ENCODE assay signal across 1 cellular context in genomic region chr1:16513412-16514106, GRCh38.
A peak's percentile ranks its signal among the peaks of the same experiment; 100 is the strongest.
TF ChIP-seq lines count a peak whose summit lies in the region.
"Not testable (repeated sequence)": the region's sequence is repeated elsewhere in the genome, so short reads cannot be mapped to it uniquely, and the experiment has no call there.

No MANE protein-coding gene starts in this region.

TF ChIP-seq in K562, 482 proteins besides CTCF, POLR2A, EP300 and RAD21 (continued from another document and continues in another):
- peak; percentile 82 to 90; a peak in 3 of 4 replicates for TF ChIP-seq SIN3A (IDR thresholded peaks at IDR 0.05; ENCODE audit: borderline replicate concordance in 2 of 2, control insufficient read depth in 1 of 2, low read depth in 2 of 2, low read length in 2 of 2)
- 0 out of 2 replicates have a peak, but pooled peaks have one; percentile 80 for TF ChIP-seq KDM2B (CRISPR knock-in tag; IDR thresholded peaks at IDR 0.05)
- TF ChIP-seq DPF2 (IDR thresholded peaks at IDR 0.05) = peak; percentile 65; the same call in 1 of the 2 replicates
- TF ChIP-seq CBX1 (IDR thresholded peaks at IDR 0.05; ENCODE audit: low read depth) = peak; percentile 100
- TF ChIP-seq ZBTB11 (CRISPR knock-in tag; IDR thresholded peaks at IDR 0.05) = peak in 1 of 3 experiments; percentile 23; a peak in 1 of 6 replicates
- peak; percentile 46 to 73; a peak in 1 of 4 replicates for TF ChIP-seq ARNT (IDR thresholded peaks at IDR 0.05)
- 0 out of 2 replicates have a peak, but pooled peaks have one; percentile 12 for TF ChIP-seq HNRNPL (IDR thresholded peaks at IDR 0.05; ENCODE audit: low read depth, low read length)
- peak; percentile 95 for TF ChIP-seq GABPB2 (CRISPR knock-in tag; conservative IDR thresholded peaks at IDR 0.05)
- peak; percentile 11 for TF ChIP-seq NFYB (IDR thresholded peaks at IDR 0.05; ENCODE audit: extremely low read depth, insufficient read length)
- peak; percentile 75 for TF ChIP-seq NR2C2 (CRISPR knock-in tag; IDR thresholded peaks at IDR 0.05)
- peak; percentile 63; the same call in 1 of the 2 replicates for TF ChIP-seq NR2C2 (tag; IDR thresholded peaks at IDR 0.05)
- TF ChIP-seq MYNN (IDR thresholded peaks at IDR 0.05) = peak; percentile 72; the same call in 1 of the 2 replicates
- TF ChIP-seq MYNN (CRISPR knock-in tag; IDR thresholded peaks at IDR 0.05); ATF3 (IDR thresholded peaks at IDR 0.05): not testable (repeated sequence)
- TF ChIP-seq ZNF445 (CRISPR knock-in tag; IDR thresholded peaks at IDR 0.05; ENCODE audit: low read depth) = peak; percentile 95
- peak; percentile 94 for TF ChIP-seq ATF3 (CRISPR knock-in tag; conservative IDR thresholded peaks at IDR 0.05)
- peak; percentile 25; the same call in 1 of the 2 replicates for TF ChIP-seq RAD51 (IDR thresholded peaks at IDR 0.05; ENCODE audit: borderline replicate concordance, low read depth)
- TF ChIP-seq ZKSCAN8 (CRISPR knock-in tag; IDR thresholded peaks at IDR 0.05) = 0 out of 2 replicates have a peak, but pooled peaks have one; percentile 51
- TF ChIP-seq, protein P1, sequence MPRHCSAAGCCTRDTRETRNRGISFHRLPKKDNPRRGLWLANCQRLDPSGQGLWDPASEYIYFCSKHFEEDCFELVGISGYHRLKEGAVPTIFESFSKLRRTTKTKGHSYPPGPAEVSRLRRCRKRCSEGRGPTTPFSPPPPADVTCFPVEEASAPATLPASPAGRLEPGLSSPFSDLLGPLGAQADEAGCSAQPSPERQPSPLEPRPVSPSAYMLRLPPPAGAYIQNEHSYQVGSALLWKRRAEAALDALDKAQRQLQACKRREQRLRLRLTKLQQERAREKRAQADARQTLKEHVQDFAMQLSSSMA (CRISPR knock-in tag; IDR thresholded peaks at IDR 0.05) = peak; percentile 97
- TF ChIP-seq ZBTB9 (CRISPR knock-in tag; IDR thresholded peaks at IDR 0.05) = peak; percentile 98
- TF ChIP-seq, protein P2, sequence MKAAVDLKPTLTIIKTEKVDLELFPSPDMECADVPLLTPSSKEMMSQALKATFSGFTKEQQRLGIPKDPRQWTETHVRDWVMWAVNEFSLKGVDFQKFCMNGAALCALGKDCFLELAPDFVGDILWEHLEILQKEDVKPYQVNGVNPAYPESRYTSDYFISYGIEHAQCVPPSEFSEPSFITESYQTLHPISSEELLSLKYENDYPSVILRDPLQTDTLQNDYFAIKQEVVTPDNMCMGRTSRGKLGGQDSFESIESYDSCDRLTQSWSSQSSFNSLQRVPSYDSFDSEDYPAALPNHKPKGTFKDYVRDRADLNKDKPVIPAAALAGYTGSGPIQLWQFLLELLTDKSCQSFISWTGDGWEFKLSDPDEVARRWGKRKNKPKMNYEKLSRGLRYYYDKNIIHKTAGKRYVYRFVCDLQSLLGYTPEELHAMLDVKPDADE (conservative IDR thresholded peaks at IDR 0.05; ENCODE audit: control insufficient read depth, low read depth, low read length) = peak; percentile 87; the same call in 1 of the 2 replicates
- TF ChIP-seq RFX7 (CRISPR knock-in tag; IDR thresholded peaks at IDR 0.05) = peak; percentile 97
- TF ChIP-seq ELF4 (CRISPR knock-in tag; IDR thresholded peaks at IDR 0.05) = peak; percentile 99
- TF ChIP-seq TRIM24 (IDR thresholded peaks at IDR 0.05) = 0 out of 4 replicates have a peak, but pooled peaks of 1 of the 2 experiments have one; percentile 23
- peak; percentile 64; the same call in 1 of the 2 replicates for TF ChIP-seq ZNF589 (CRISPR knock-in tag; IDR thresholded peaks at IDR 0.05; ENCODE audit: low read depth)
- TF ChIP-seq ZNF444 (CRISPR knock-in tag; IDR thresholded peaks at IDR 0.05) = peak; percentile 90
- TF ChIP-seq L3MBTL2 (IDR thresholded peaks at IDR 0.05) = peak; percentile 74
- TF ChIP-seq, protein P3, sequence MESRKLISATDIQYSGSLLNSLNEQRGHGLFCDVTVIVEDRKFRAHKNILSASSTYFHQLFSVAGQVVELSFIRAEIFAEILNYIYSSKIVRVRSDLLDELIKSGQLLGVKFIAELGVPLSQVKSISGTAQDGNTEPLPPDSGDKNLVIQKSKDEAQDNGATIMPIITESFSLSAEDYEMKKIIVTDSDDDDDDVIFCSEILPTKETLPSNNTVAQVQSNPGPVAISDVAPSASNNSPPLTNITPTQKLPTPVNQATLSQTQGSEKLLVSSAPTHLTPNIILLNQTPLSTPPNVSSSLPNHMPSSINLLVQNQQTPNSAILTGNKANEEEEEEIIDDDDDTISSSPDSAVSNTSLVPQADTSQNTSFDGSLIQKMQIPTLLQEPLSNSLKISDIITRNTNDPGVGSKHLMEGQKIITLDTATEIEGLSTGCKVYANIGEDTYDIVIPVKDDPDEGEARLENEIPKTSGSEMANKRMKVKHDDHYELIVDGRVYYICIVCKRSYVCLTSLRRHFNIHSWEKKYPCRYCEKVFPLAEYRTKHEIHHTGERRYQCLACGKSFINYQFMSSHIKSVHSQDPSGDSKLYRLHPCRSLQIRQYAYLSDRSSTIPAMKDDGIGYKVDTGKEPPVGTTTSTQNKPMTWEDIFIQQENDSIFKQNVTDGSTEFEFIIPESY (CRISPR knock-in tag; IDR thresholded peaks at IDR 0.05) = peak; percentile 61; the same call in 1 of the 2 replicates
- 0 out of 2 replicates have a peak, but pooled peaks have one; percentile 48 for TF ChIP-seq ZNF740 (CRISPR knock-in tag; IDR thresholded peaks at IDR 0.05)
- 0 out of 4 replicates have a peak, but pooled peaks of 1 of the 2 experiments have one; percentile 28 for TF ChIP-seq ZNF740 (tag; IDR thresholded peaks at IDR 0.05)
- TF ChIP-seq, protein P4, sequence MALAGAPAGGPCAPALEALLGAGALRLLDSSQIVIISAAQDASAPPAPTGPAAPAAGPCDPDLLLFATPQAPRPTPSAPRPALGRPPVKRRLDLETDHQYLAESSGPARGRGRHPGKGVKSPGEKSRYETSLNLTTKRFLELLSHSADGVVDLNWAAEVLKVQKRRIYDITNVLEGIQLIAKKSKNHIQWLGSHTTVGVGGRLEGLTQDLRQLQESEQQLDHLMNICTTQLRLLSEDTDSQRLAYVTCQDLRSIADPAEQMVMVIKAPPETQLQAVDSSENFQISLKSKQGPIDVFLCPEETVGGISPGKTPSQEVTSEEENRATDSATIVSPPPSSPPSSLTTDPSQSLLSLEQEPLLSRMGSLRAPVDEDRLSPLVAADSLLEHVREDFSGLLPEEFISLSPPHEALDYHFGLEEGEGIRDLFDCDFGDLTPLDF (CRISPR knock-in tag; IDR thresholded peaks at IDR 0.05) = 0 out of 2 replicates have a peak, but pooled peaks have one; percentile 83
- TF ChIP-seq ZSCAN32 (CRISPR knock-in tag; IDR thresholded peaks at IDR 0.05) = peak; percentile 95
- peak; percentile 94 for TF ChIP-seq ATF4 (CRISPR knock-in tag; IDR thresholded peaks at IDR 0.05)
- TF ChIP-seq HOXB6 (CRISPR knock-in tag; IDR thresholded peaks at IDR 0.05; ENCODE audit: borderline replicate concordance) = peak; percentile 96
- TF ChIP-seq ZFP91 (CRISPR knock-in tag; IDR thresholded peaks at IDR 0.05) = peak; percentile 82
- peak in 1 of 3 experiments; percentile 70 for TF ChIP-seq YY1 (IDR thresholded peaks at IDR 0.05; ENCODE audit: borderline replicate concordance in 1 of 3, control insufficient read depth in 1 of 3, extremely low read depth in 1 of 3, insufficient read depth in 3 of 3, insufficient read length in 1 of 3, insufficient replicate concordance in 2 of 3, low read depth in 1 of 3, low read length in 2 of 3)
- peak; percentile 34; the same call in 1 of the 2 replicates for TF ChIP-seq ZNF12 (CRISPR knock-in tag; IDR thresholded peaks at IDR 0.05)
- TF ChIP-seq MBD2 (IDR thresholded peaks at IDR 0.05; ENCODE audit: borderline replicate concordance, low read depth) = peak; percentile 79; the same call in 1 of the 2 replicates
- TF ChIP-seq LCOR (CRISPR knock-in tag; IDR thresholded peaks at IDR 0.05) = peak; percentile 96
- TF ChIP-seq NCOA6 (IDR thresholded peaks at IDR 0.05) = 0 out of 2 replicates have a peak, but pooled peaks have one; percentile 42
- peak; percentile 99 for TF ChIP-seq SMAD1 (IDR thresholded peaks at IDR 0.05; ENCODE audit: low read depth, low read length, partially characterized antibody)
- TF ChIP-seq HLTF (IDR thresholded peaks at IDR 0.05) = 0 out of 2 replicates have a peak, but pooled peaks have one; percentile 54
- TF ChIP-seq, protein P5, sequence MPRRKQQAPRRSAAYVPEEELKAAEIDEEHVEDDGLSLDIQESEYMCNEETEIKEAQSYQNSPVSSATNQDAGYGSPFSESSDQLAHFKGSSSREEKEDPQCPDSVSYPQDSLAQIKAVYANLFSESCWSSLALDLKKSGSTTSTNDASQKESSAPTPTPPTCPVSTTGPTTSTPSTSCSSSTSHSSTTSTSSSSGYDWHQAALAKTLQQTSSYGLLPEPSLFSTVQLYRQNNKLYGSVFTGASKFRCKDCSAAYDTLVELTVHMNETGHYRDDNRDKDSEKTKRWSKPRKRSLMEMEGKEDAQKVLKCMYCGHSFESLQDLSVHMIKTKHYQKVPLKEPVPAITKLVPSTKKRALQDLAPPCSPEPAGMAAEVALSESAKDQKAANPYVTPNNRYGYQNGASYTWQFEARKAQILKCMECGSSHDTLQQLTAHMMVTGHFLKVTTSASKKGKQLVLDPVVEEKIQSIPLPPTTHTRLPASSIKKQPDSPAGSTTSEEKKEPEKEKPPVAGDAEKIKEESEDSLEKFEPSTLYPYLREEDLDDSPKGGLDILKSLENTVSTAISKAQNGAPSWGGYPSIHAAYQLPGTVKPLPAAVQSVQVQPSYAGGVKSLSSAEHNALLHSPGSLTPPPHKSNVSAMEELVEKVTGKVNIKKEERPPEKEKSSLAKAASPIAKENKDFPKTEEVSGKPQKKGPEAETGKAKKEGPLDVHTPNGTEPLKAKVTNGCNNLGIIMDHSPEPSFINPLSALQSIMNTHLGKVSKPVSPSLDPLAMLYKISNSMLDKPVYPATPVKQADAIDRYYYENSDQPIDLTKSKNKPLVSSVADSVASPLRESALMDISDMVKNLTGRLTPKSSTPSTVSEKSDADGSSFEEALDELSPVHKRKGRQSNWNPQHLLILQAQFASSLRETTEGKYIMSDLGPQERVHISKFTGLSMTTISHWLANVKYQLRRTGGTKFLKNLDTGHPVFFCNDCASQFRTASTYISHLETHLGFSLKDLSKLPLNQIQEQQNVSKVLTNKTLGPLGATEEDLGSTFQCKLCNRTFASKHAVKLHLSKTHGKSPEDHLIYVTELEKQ (CRISPR knock-in tag; IDR thresholded peaks at IDR 0.05) = 0 out of 2 replicates have a peak, but pooled peaks have one; percentile 42
- TF ChIP-seq ZNF134 (CRISPR knock-in tag; conservative IDR thresholded peaks at IDR 0.05) = peak; percentile 58
